In the genomic region with DNA sequence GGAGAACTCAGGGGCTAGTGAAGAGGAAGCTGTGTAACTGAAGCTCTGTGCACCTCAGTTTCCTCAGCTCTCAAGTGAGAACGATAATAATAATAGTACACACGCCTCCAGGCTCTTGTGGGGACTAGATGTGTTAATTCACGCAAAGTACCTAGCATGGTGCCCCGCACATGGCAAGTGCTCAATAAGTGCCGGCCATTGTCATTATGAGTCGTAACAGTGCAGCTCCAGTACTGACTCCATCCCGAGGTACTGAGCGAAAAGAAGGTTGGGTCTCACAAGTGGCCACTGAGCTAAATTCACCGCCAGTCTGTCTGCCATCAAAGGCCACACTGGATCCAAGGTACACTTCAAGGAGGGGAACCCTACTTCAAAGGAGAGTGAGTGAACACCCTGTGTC, we compare ENCODE assay signal across 36 cellular contexts.
"Had no signal": no experiment of that assay in that cellular context is flagged by ENCODE, and none has a peak within 500 bp of the region (broad histone marks: within the 10 kb centered on the region; RNA-seq: fewer than 3 reads in every experiment).

No MANE protein-coding gene starts in this region.

- H3K27me3 Mint-ChIP-seq: activated CD4-positive, alpha-beta memory T cell treated with anti-CD3 and anti-CD28 coated beads, Interleukin-2, amount 10 ng/mL, durations not matched to agents 7 days and 5 days; activated CD4-positive, alpha-beta T cell treated with anti-CD3 and anti-CD28 coated beads for 36 hours; activated CD4-positive, alpha-beta T cell treated with anti-CD3 and anti-CD28 coated beads, Interleukin-2, amount 10 ng/mL, durations not matched to agents 7 days and 5 days; activated CD8-positive, alpha-beta memory T cell treated with anti-CD3 and anti-CD28 coated beads, Interleukin-2, amount 10 ng/mL, durations not matched to agents 7 days and 5 days; activated naive CD8-positive, alpha-beta T cell treated with anti-CD3 and anti-CD28 coated beads for 36 hours; activated T-cell treated with anti-CD3 and anti-CD28 coated beads, Interleukin-2, amount 50 U/mL, for 24 hours; brain; central memory CD8-positive, alpha-beta T cell had no signal

- H3K27me3 ChIP-seq: adrenal gland, ascending aorta, cardiac muscle cell had no signal

- DNase-seq: activated CD4-positive, alpha-beta memory T cell treated with anti-CD3 and anti-CD28 coated beads, Interleukin-2, amount 10 ng/mL, durations not matched to agents 7 days and 5 days; activated CD4-positive, alpha-beta T cell treated with anti-CD3 and anti-CD28 coated beads for 1 hour; activated CD4-positive, alpha-beta T cell treated with anti-CD3 and anti-CD28 coated beads for 36 hours; activated CD4-positive, alpha-beta T cell treated with anti-CD3 and anti-CD28 coated beads for 48 hours; activated CD4-positive, alpha-beta T cell treated with anti-CD3 and anti-CD28 coated beads, Interleukin-2, amount 10 ng/mL, durations not matched to agents 7 days and 5 days; activated CD4-positive, alpha-beta T cell treated with anti-CD3 and anti-CD28 coated beads, Interleukin-2, amount 50 U/mL, for 48 hours; activated CD4-positive, CD25-positive, alpha-beta regulatory T cell; activated CD8-positive, alpha-beta memory T cell treated with anti-CD3 and anti-CD28 coated beads for 24 hours; activated CD8-positive, alpha-beta memory T cell treated with anti-CD3 and anti-CD28 coated beads, Interleukin-2, amount 10 ng/mL, durations not matched to agents 7 days and 5 days; activated CD8-positive, alpha-beta memory T cell treated with anti-CD3 and anti-CD28 coated beads, Interleukin-2, amount 50 U/mL, for 48 hours; activated CD8-positive, alpha-beta T cell treated with anti-CD3 and anti-CD28 coated beads, Interleukin-2, amount 10 ng/mL, durations not matched to agents 7 days and 5 days; activated effector memory CD4-positive, alpha-beta T cell treated with Interleukin-2 at 50 U/mL for 16 hours; activated gamma-delta T cell; activated naive CD4-positive, alpha-beta T cell treated with anti-CD3 and anti-CD28 coated beads, Interleukin-2, amount 50 U/mL, for 16 hours; activated naive CD4-positive, alpha-beta T cell treated with Interleukin-2 at 50 U/mL for 16 hours; activated naive CD8-positive, alpha-beta T cell treated with anti-CD3 and anti-CD28 coated beads for 36 hours; activated T-cell treated with anti-CD3 and anti-CD28 coated beads, Interleukin-2, amount 50 U/mL, for 24 hours; activated T-cell treated with anti-CD3 and anti-CD28 coated beads, Interleukin-2, amount 50 U/mL, for 48 hours; adrenal gland; amniotic stem cell; caudate nucleus; cerebellar nuclear complex; T-helper 1 cell; T-helper 2 cell; T-helper 9 cell had no signal

- H3K4me1 Mint-ChIP-seq: activated CD4-positive, alpha-beta memory T cell treated with anti-CD3 and anti-CD28 coated beads, Interleukin-2, amount 10 ng/mL, durations not matched to agents 7 days and 5 days had no signal

- H3K9me3 Mint-ChIP-seq: activated CD4-positive, alpha-beta memory T cell treated with anti-CD3 and anti-CD28 coated beads, Interleukin-2, amount 10 ng/mL, durations not matched to agents 7 days and 5 days; activated CD4-positive, alpha-beta T cell treated with anti-CD3 and anti-CD28 coated beads, Interleukin-2, amount 10 ng/mL, durations not matched to agents 7 days and 5 days; activated naive CD4-positive, alpha-beta T cell treated with anti-CD3 and anti-CD28 coated beads, Interleukin-2, amount 50 U/mL, for 72 hours; activated naive CD8-positive, alpha-beta T cell treated with anti-CD3 and anti-CD28 coated beads for 36 hours; activated T-cell treated with anti-CD3 and anti-CD28 coated beads, Interleukin-2, amount 50 U/mL, for 24 hours; activated T-helper 2 cell treated with anti-CD3 and anti-CD28 coated beads, Interferon-gamma antibody, Interleukin-2, Interleukin-4, amounts not matched to agents 10 μg/mL and 5 μg/mL and 100 μg/mL, durations not matched to agents 14 hours and 24 hours and 36 hours; brain; central memory CD8-positive, alpha-beta T cell; T-helper 1 cell treated with Interleukin-12 subunit alpha and Interleukin-12 subunit beta and Interleukin-4 antibody, amounts not matched to agents 30 μg/mL and 1 μg/mL, for 36 hours; T-helper 2 cell treated with Interferon-gamma antibody and Interleukin-4, amounts not matched to agents 5 μg/mL and 100 μg/mL, for 36 hours; WTC11 had no signal

- H3K36me3 ChIP-seq: adrenal gland, ascending aorta, cardiac muscle cell had no signal

- H3K27ac ChIP-seq: adrenal gland, ascending aorta, cardiac muscle cell, VCaP had no signal

- H3K27ac Mint-ChIP-seq: activated CD4-positive, alpha-beta memory T cell treated with anti-CD3 and anti-CD28 coated beads, Interleukin-2, amount 10 ng/mL, durations not matched to agents 7 days and 5 days; activated CD4-positive, alpha-beta T cell treated with anti-CD3 and anti-CD28 coated beads for 36 hours; activated CD4-positive, alpha-beta T cell treated with anti-CD3 and anti-CD28 coated beads, Interleukin-2, amount 10 ng/mL, durations not matched to agents 7 days and 5 days; activated CD8-positive, alpha-beta memory T cell treated with anti-CD3 and anti-CD28 coated beads, Interleukin-2, amount 10 ng/mL, durations not matched to agents 7 days and 5 days; activated CD8-positive, alpha-beta T cell treated with anti-CD3 and anti-CD28 coated beads, Interleukin-2, amount 10 ng/mL, durations not matched to agents 7 days and 5 days; activated naive CD4-positive, alpha-beta T cell treated with anti-CD3 and anti-CD28 coated beads, Interleukin-2, amount 50 U/mL, for 72 hours; activated naive CD8-positive, alpha-beta T cell treated with anti-CD3 and anti-CD28 coated beads for 36 hours; activated T-cell treated with anti-CD3 and anti-CD28 coated beads, Interleukin-2, amount 50 U/mL, for 24 hours; activated T-helper 2 cell treated with anti-CD3 and anti-CD28 coated beads, Interferon-gamma antibody, Interleukin-2, Interleukin-4, amounts not matched to agents 10 μg/mL and 5 μg/mL and 100 μg/mL, durations not matched to agents 14 hours and 24 hours and 36 hours; T-helper 1 cell treated with Interleukin-12 subunit alpha and Interleukin-12 subunit beta and Interleukin-4 antibody, amounts not matched to agents 30 μg/mL and 1 μg/mL, for 36 hours; T-helper 2 cell treated with Interferon-gamma antibody and Interleukin-4, amounts not matched to agents 5 μg/mL and 100 μg/mL, for 36 hours; WTC11 had no signal

- H3K9me3 ChIP-seq: adrenal gland, ascending aorta had no signal

- H3K4me3 Mint-ChIP-seq: activated CD4-positive, alpha-beta memory T cell treated with anti-CD3 and anti-CD28 coated beads, Interleukin-2, amount 10 ng/mL, durations not matched to agents 7 days and 5 days; activated CD4-positive, alpha-beta T cell treated with anti-CD3 and anti-CD28 coated beads for 36 hours; activated CD4-positive, alpha-beta T cell treated with anti-CD3 and anti-CD28 coated beads, Interleukin-2, amount 10 ng/mL, durations not matched to agents 7 days and 5 days; activated CD8-positive, alpha-beta memory T cell treated with anti-CD3 and anti-CD28 coated beads, Interleukin-2, amount 10 ng/mL, durations not matched to agents 7 days and 5 days; activated CD8-positive, alpha-beta T cell treated with anti-CD3 and anti-CD28 coated beads, Interleukin-2, amount 10 ng/mL, durations not matched to agents 7 days and 5 days; activated naive CD8-positive, alpha-beta T cell treated with anti-CD3 and anti-CD28 coated beads for 36 hours; activated T-cell treated with anti-CD3 and anti-CD28 coated beads, Interleukin-2, amount 50 U/mL, for 24 hours; brain; central memory CD8-positive, alpha-beta T cell; T-helper 1 cell treated with Interleukin-12 subunit alpha and Interleukin-12 subunit beta and Interleukin-4 antibody, amounts not matched to agents 30 μg/mL and 1 μg/mL, for 36 hours; T-helper 2 cell treated with Interferon-gamma antibody and Interleukin-4, amounts not matched to agents 5 μg/mL and 100 μg/mL, for 36 hours; WTC11 had no signal

- ATAC-seq: activated CD4-positive, alpha-beta T cell treated with anti-CD3 and anti-CD28 coated beads for 36 hours; activated CD4-positive, CD25-positive, alpha-beta regulatory T cell treated with anti-CD3 and anti-CD28 coated beads, Interleukin-2, amount 50 U/mL, for 24 hours; activated CD8-positive, alpha-beta memory T cell treated with anti-CD3 and anti-CD28 coated beads, Interleukin-2, amount 10 ng/mL, durations not matched to agents 7 days and 5 days; activated CD8-positive, alpha-beta T cell treated with anti-CD3 and anti-CD28 coated beads, Interleukin-2, amount 10 ng/mL, durations not matched to agents 7 days and 5 days; activated naive CD4-positive, alpha-beta T cell treated with anti-CD3 and anti-CD28 coated beads, Interleukin-2, amount 50 U/mL, for 72 hours; WTC11 had no signal

- H3K36me3 Mint-ChIP-seq: activated CD8-positive, alpha-beta memory T cell treated with anti-CD3 and anti-CD28 coated beads, Interleukin-2, amount 10 ng/mL, durations not matched to agents 7 days and 5 days; brain; WTC11 had no signal

- H3K4me3 ChIP-seq: adrenal gland, ascending aorta, cardiac muscle cell had no signal
